Comparison of ENCODE assay signal across 8 cellular contexts in the genomic region with DNA sequence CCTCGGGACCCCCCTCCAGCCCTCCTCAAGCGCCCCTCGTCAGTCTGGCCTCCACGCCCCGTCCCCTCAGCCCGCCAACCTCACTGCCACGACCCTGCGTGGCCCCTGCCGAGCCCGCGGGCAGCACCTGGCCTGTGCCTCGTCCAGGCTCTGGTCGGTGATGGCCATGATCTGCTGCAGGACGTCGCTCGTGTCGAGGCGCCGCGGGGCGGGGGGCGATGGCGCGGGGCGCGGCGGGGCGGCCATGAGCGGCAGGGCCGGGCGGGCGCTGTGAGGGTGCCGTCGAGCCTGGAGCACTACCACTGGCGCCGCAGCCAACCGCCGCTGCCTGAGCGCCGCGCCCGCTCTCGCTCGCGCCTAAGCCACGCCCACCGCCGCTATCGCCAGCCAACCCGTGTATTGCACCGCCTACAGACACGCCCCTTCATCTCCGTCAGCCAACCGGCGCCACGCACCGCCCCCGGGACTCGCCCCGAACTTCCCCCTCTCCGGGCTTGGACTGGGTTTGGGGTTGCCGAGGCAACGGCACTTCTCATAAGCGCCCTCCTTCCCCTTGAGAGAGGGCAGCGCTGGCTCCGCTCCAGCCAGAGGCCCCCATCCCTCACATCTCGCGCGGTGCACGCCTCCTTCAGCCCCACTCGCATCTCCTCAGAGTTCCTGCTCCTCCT. TPM values are rescaled to one million over a fixed set of nuclear protein-coding genes. Genes with fewer than 3 reads are reported as not detected.
A peak's percentile ranks its signal among the peaks of the same experiment; 100 is the strongest.
DNase-seq lines count a peak whose midpoint lies in the region; ATAC-seq, FAIRE-seq and TF ChIP-seq lines count a peak whose summit lies in the region.

A gene with protein sequence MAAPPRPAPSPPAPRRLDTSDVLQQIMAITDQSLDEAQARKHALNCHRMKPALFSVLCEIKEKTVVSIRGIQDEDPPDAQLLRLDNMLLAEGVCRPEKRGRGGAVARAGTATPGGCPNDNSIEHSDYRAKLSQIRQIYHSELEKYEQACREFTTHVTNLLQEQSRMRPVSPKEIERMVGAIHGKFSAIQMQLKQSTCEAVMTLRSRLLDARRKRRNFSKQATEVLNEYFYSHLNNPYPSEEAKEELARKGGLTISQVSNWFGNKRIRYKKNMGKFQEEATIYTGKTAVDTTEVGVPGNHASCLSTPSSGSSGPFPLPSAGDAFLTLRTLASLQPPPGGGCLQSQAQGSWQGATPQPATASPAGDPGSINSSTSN (minus strand): TSS at position 304 of the 668 bp plus-strand sequence. CDS start 58 bp downstream, at position 246.

- intact Hi-C loops in left ventricle myocardium inferior (cut with micrococcal nuclease) = no loop called here
- intact Hi-C loops in psoas muscle (cut with DNase I) = no loop called here
- intact Hi-C loops in vagina (cut with DNase I) = no loop called here

- peaks cover 78% of the 10 kb centered on the region for H3K27me3 ChIP-seq in left ventricle myocardium inferior (ENCODE audit: low read depth)
- peaks cover 0 to 22% (median 0%) of the 10 kb centered on the region in 3 donors for H3K27me3 ChIP-seq in psoas muscle (ENCODE audit: insufficient read depth in 3 of 3, low read length in 2 of 3)
- H3K27me3 ChIP-seq in vagina = no peaks in the 10 kb centered on the region

- peak within 1 kb of the TSS; percentile 84 to 90 for H3K27ac Mint-ChIP-seq in T-cell
- peak within 1 kb of the TSS; percentile 82 for H3K27ac Mint-ChIP-seq in activated naive CD8-positive, alpha-beta T cell treated with anti-CD3 and anti-CD28 coated beads, Interleukin-2, amount 50 U/mL, for 24 hours

- peaks cover 46 to 51% (median 50%) of the 10 kb centered on the region in 3 donors for H3K4me1 Mint-ChIP-seq in T-cell
- H3K4me1 Mint-ChIP-seq in activated naive CD8-positive, alpha-beta T cell treated with anti-CD3 and anti-CD28 coated beads, Interleukin-2, amount 50 U/mL, for 24 hours = peaks cover 47% of the 10 kb centered on the region

- no peaks in the 10 kb centered on the region for H3K27me3 Mint-ChIP-seq in T-cell
- H3K27me3 Mint-ChIP-seq in activated naive CD8-positive, alpha-beta T cell treated with anti-CD3 and anti-CD28 coated beads, Interleukin-2, amount 50 U/mL, for 24 hours = no peaks in the 10 kb centered on the region

- peaks cover 10% of the 10 kb centered on the region for H3K36me3 Mint-ChIP-seq in T-cell
- H3K36me3 Mint-ChIP-seq in activated naive CD8-positive, alpha-beta T cell treated with anti-CD3 and anti-CD28 coated beads, Interleukin-2, amount 50 U/mL, for 24 hours (ENCODE audit: low read depth) = no peaks in the 10 kb centered on the region

- CTCF ChIA-PET in T-cell (lab: Charles Lee) = no interaction called here

- peak; percentile 98 for FAIRE-seq in GM12892 (lab: Jason Lieb, UNC)

- POLR2A ChIA-PET in T-cell (lab: Charles Lee) = interaction anchor here (0.6 to 0.8 kb wide), 2 partner anchors 11 to 16 kb away, joined by 3 read pairs; no protein-coding TSS in a partner anchor

- H3K27ac ChIP-seq in left ventricle myocardium inferior (replicated peaks) (no peak within 1 kb of the TSS), psoas muscle (no peak within 1 kb of the TSS), vagina (no peak within 1 kb of the TSS)

- peak; percentile 78 for TF ChIP-seq POLR2A in GM12892 (IDR thresholded peaks at IDR 0.05; ENCODE audit: low read depth, low read length)
- TF ChIP-seq POLR2A in vagina (IDR thresholded peaks at IDR 0.05) = no peak

- H3K9me3 ChIP-seq in left ventricle myocardium inferior (replicated peaks) (no peaks in the 10 kb centered on the region), psoas muscle (no peaks in the 10 kb centered on the region), vagina (no peaks in the 10 kb centered on the region)

- H3K36me3 ChIP-seq in left ventricle myocardium inferior = no peaks in the 10 kb centered on the region
- no peaks in the 10 kb centered on the region for H3K36me3 ChIP-seq in psoas muscle (ENCODE audit: insufficient read depth in 1 of 2, low read depth in 1 of 2)
- H3K36me3 ChIP-seq in vagina = no peaks in the 10 kb centered on the region

- peak within 1 kb of the TSS; percentile 74 to 95 (median 89) for H3K4me3 Mint-ChIP-seq in T-cell
- H3K4me3 Mint-ChIP-seq in activated naive CD8-positive, alpha-beta T cell treated with anti-CD3 and anti-CD28 coated beads, Interleukin-2, amount 50 U/mL, for 24 hours = peak within 1 kb of the TSS; percentile 88

- ATAC-seq in HG02763 (IDR thresholded peaks at IDR 0.05; ENCODE audit: unreplicated experiment) = peak; percentile 89
- ATAC-seq in T-cell (replicated peaks in 1 of 4) = peak; percentile 91 to 96 (median 94)
- peak; percentile 94 for ATAC-seq in activated naive CD8-positive, alpha-beta T cell treated with anti-CD3 and anti-CD28 coated beads, Interleukin-2, amount 50 U/mL, for 24 hours
- ATAC-seq in psoas muscle = peak; percentile 84 to 93 (median 90)

- H3K4me3 ChIP-seq in left ventricle myocardium inferior (peak within 1 kb of the TSS; percentile 57), psoas muscle (peak within 1 kb of the TSS; percentile 44), vagina (peak within 1 kb of the TSS; percentile 40 to 45)

- TF ChIP-seq CTCF in left ventricle myocardium inferior (IDR thresholded peaks at IDR 0.05; ENCODE audit: borderline replicate concordance) (no peak), psoas muscle (IDR thresholded peaks at IDR 0.05) (no peak), vagina (IDR thresholded peaks at IDR 0.05) (no peak)

- DNase-seq in GM12892 (ENCODE audit: insufficient read length) (peak; percentile 96), NCI-H1436 (lab: John Stamatoyannopoulos, UW) (peak; percentile 99), T-cell (peak; percentile 95 to 99 (median 99)), left ventricle myocardium inferior (peak; percentile 88), psoas muscle (peak; percentile 87 to 93), vagina (ENCODE audit: extremely low spot score in 2 of 2) (no peak)
- peak; percentile 99 for DNase-seq in activated naive CD8-positive, alpha-beta T cell treated with anti-CD3 and anti-CD28 coated beads, Interleukin-2, amount 50 U/mL, for 24 hours

- H3K9me3 Mint-ChIP-seq in T-cell = no peaks in the 10 kb centered on the region
- no peaks in the 10 kb centered on the region for H3K9me3 Mint-ChIP-seq in activated naive CD8-positive, alpha-beta T cell treated with anti-CD3 and anti-CD28 coated beads, Interleukin-2, amount 50 U/mL, for 24 hours

- WGBS in psoas muscle, 3 donors = 0 to 1% (median 1%) methylated on average over 61 to 71 of the region's 71 CpGs

- H3K4me1 ChIP-seq in left ventricle myocardium inferior (peaks cover 8% of the 10 kb centered on the region), psoas muscle (no peaks in the 10 kb centered on the region), vagina (peaks cover 7% of the 10 kb centered on the region)

RNA-seq across cellular contexts. Expression of the gene that starts here (rescaled TPM):
- 11.2 TPM for polyA plus RNA-seq in GM12892 (2012; ENCODE audit: missing spikeins)
- 10 to 100 TPM; 40.9 to 48.3 (median 42.7) TPM for total RNA-seq in T-cell
- not detected for total RNA-seq in left ventricle myocardium inferior
- total RNA-seq in psoas muscle = under 1 TPM in 1 of 4 donors, not detected in 3; 0.17 TPM
- polyA plus RNA-seq in psoas muscle = under 1 TPM in 2 of 3 donors, not detected in 1; 0.06 to 0.08 TPM
- 5.2 TPM for total RNA-seq in vagina

Comparison
In these comparisons a context has a peak if more than half of its experiments do, and no peak if none do; other contexts are left out.
1. Peak in DNase-seq and H3K4me3 ChIP-seq in left ventricle myocardium inferior; RNA of the gene not detected or under 1 TPM.
2. Peak in DNase-seq, ATAC-seq and H3K4me3 ChIP-seq in psoas muscle; RNA of the gene not detected or under 1 TPM.
3. DNase-seq: peak in GM12892 (single experiment), NCI-H1436 (single experiment), T-cell (34 of 34) and activated naive CD8-positive, alpha-beta T cell treated with anti-CD3 and anti-CD28 coated beads, Interleukin-2, amount 50 U/mL, for 24 hours (single experiment); none in vagina (0 of 2).
4. Peak in every context shown above with its lines, with median percentiles within 50 percentile points of each other: ATAC-seq and H3K4me3 ChIP-seq.